ENCODE assay signal across 10 cellular contexts in the genomic region with DNA sequence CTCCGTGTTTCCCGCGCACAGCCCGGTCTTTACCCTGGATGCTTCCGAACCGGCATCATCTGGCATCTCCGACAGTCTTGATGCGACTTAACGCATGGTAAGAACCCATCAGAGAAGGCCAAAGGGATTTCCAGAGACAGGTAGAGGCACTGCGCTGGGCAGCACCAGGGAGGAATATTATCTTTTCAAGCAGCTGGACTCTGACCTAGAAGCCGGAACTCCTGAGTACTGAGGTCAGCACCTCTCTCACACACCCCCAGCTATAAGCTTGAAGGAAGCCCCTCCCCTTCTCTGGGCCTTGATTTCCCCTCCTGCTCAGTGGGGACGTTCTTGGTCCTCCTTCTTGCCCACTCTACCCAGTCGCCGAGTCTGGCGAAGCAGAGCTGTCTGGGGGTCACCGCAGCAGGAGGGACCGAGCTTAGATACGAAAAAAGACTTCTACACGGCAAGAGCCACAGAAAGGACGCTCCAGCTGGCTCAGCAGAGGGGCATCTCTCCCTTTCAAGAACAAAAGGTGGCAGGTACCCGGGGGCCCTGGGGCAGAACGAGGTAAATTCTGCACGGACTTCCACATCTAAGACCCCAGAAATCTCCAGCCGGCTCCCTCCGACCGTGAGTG. TPM values are rescaled to one million over a fixed set of nuclear protein-coding genes. Genes with fewer than 3 reads are reported as not detected.
DNase-seq lines count a peak whose midpoint lies in the region; ATAC-seq, FAIRE-seq and TF ChIP-seq lines count a peak whose summit lies in the region.
"Not testable (repeated sequence)": the region's sequence is repeated elsewhere in the genome, so short reads cannot be mapped to it uniquely, and the experiment has no call there.
"Had no signal": no experiment of that assay in that cellular context is flagged by ENCODE, and none has a peak within 500 bp of the region (broad histone marks: within the 10 kb centered on the region; RNA-seq: fewer than 3 reads in every experiment).

No MANE protein-coding gene starts in this region.

- H4K20me1 ChIP-seq in K562 (replicated peaks; ENCODE audit: control insufficient read depth, insufficient read depth, low read length): not testable (repeated sequence)

- not testable (repeated sequence) for BruUV-seq in K562 (replicated peaks; lab: Mats Ljungman, UMichigan)

- peaks cover 0 to 14% of the 10 kb centered on the region in 2 experiments; a peak in 3 of 5 replicates for H3K4me1 ChIP-seq in K562 (replicated peaks in 1 of 2; ENCODE audit: control insufficient read depth in 2 of 2, insufficient read depth in 2 of 2, low read length in 2 of 2)
- H3K4me1 ChIP-seq in endocrine pancreas (ENCODE audit: control insufficient read depth, insufficient read depth, low read length); lower lobe of right lung; upper lobe of left lung: not testable (repeated sequence)

- H3K9me3 ChIP-seq in K562 (replicated peaks; ENCODE audit: control insufficient read depth, insufficient read depth, low read depth, low read length); endocrine pancreas (ENCODE audit: control insufficient read depth, low read length); lower lobe of right lung; upper lobe of left lung: not testable (repeated sequence)

- CTCF ChIA-PET in K562 (lab: Yijun Ruan, JAX; ENCODE audit: low intra/inter-chr PET ratio): not testable (repeated sequence)

- not testable (repeated sequence) for H3K9me1 ChIP-seq in K562 (ENCODE audit: control insufficient read depth, insufficient read depth, low read length)

- WGBS in K562 (ENCODE audit: insufficient coverage, low coverage, missing lambda C conversion rate): 37% methylated on average over 7 of the region's 26 CpGs
- WGBS in upper lobe of left lung, 2 donors: 71 to 75% methylated on average over 10 to 11 of the region's 26 CpGs

- intact Hi-C loops in K562 (cut with micrococcal nuclease); Right ventricle myocardium superior (cut with DNase I); lower lobe of right lung (cut with DNase I): not testable (repeated sequence)

- H3K79me2 ChIP-seq in K562 (ENCODE audit: control insufficient read depth, insufficient read depth, low read length): not testable (repeated sequence)

- not testable (repeated sequence) for H3K27me3 ChIP-seq in K562 (ENCODE audit: control insufficient read depth in 2 of 2, insufficient read depth in 2 of 2, low read length in 2 of 2); endocrine pancreas (ENCODE audit: control insufficient read depth, insufficient read depth, low read length)
- peaks cover 32% of the 10 kb centered on the region for H3K27me3 ChIP-seq in lower lobe of right lung (ENCODE audit: low read depth)
- peaks cover 0 to 12% (median 5%) of the 10 kb centered on the region in 4 donors for H3K27me3 ChIP-seq in upper lobe of left lung

- not testable (repeated sequence) for H3K27ac ChIP-seq in K562 (ENCODE audit: extremely low read depth, low read depth, low read length); lower lobe of right lung; upper lobe of left lung

- H3K36me3 ChIP-seq in K562 (ENCODE audit: control insufficient read depth, insufficient read depth, low read length); endocrine pancreas (ENCODE audit: control insufficient read depth, insufficient read depth, low read length); lower lobe of right lung; upper lobe of left lung: not testable (repeated sequence)

- H3K4me2 ChIP-seq in K562 (ENCODE audit: insufficient read depth, low read length): not testable (repeated sequence)

- peak; percentile 87 for ATAC-seq in K562
- peak; percentile 26 for ATAC-seq in Right ventricle myocardium superior (ENCODE audit: poor library complexity)
- ATAC-seq in lower lobe of right lung: peak; percentile 16 to 31
- ATAC-seq in omental fat pad (ENCODE audit: low FRiP score): peak; percentile 18
- peak; percentile 2 to 15 for ATAC-seq in upper lobe of left lung (ENCODE audit: low FRiP score in 2 of 2)

- DNase-seq in HTR-8/SVneo (ENCODE audit: insufficient read length, low spot score); Right ventricle myocardium superior; lower lobe of right lung; omental fat pad (ENCODE audit: low spot score); upper lobe of left lung: not testable (repeated sequence)
- DNase-seq in K562 (ENCODE audit: extremely low read depth in 1 of 4, low spot score in 3 of 4): peak in 1 of 4 experiments; percentile 34

- not testable (repeated sequence) for TF ChIP-seq EP300 in K562 (IDR thresholded peaks at IDR 0.05; ENCODE audit: low read length); upper lobe of left lung (IDR thresholded peaks at IDR 0.05)

- H3K4me3 ChIP-seq in K562; endocrine pancreas (ENCODE audit: control insufficient read depth, insufficient read depth, low read length); lower lobe of right lung; upper lobe of left lung: not testable (repeated sequence)

- POLR2A ChIA-PET in K562 (lab: Yijun Ruan, JAX): not testable (repeated sequence)

- TF ChIP-seq POLR2A in K562 (conservative IDR thresholded peaks at IDR 0.05); upper lobe of left lung (IDR thresholded peaks at IDR 0.05): not testable (repeated sequence)

- not testable (repeated sequence) for TF ChIP-seq CTCF in K562 (IDR thresholded peaks at IDR 0.05 in 2 of 3, conservative IDR thresholded peaks at IDR 0.05 in 1 of 3; ENCODE audit: insufficient read depth in 2 of 3, low read depth in 1 of 3, low read length in 3 of 3); lower lobe of right lung (IDR thresholded peaks at IDR 0.05); omental fat pad (IDR thresholded peaks at IDR 0.05); upper lobe of left lung (IDR thresholded peaks at IDR 0.05)

- H2AFZ ChIP-seq in K562 (ENCODE audit: low read depth, low read length): not testable (repeated sequence)

- not testable (repeated sequence) for TF ChIP-seq RAD21 in K562 (CRISPR knock-in tag; conservative IDR thresholded peaks at IDR 0.05 in 1 of 2, IDR thresholded peaks at IDR 0.05 in 1 of 2)

- peak; percentile 67 for FAIRE-seq in HTR-8/SVneo (lab: Jason Lieb, UNC)
- peak; percentile 96 for FAIRE-seq in K562 (lab: Jason Lieb, UNC)

- in situ Hi-C loops in K562 (cut with MboI): not testable (repeated sequence)

- H3K9ac ChIP-seq in K562 (ENCODE audit: insufficient read depth in 1 of 2, low read depth in 2 of 2, low read length in 2 of 2): not testable (repeated sequence)
- H3K9ac ChIP-seq in endocrine pancreas (ENCODE audit: control insufficient read depth, insufficient read depth, low read length): peak overlapping the region; percentile 26

TF ChIP-seq in K562, 482 proteins besides CTCF, POLR2A, EP300 and RAD21:
- 0 out of 2 replicates have a peak, but pooled peaks have one; percentile 13 for TF ChIP-seq TFAP4 (CRISPR knock-in tag; IDR thresholded peaks at IDR 0.05; ENCODE audit: borderline replicate concordance)
TF ChIP-seq in K562: peak in this region for 1; not testable (repeated sequence) for 481.

RNA-seq across cellular contexts. Expression of gene IQSEC3, which starts 10.6 kb away (rescaled TPM):
- 0.25 and 0.62 TPM in 2 replicates for total RNA-seq in K562 (2011; cell fraction: chromatin; rRNA removed; ENCODE audit: low replicate concordance)
- total RNA-seq in K562 (2011; cell fraction: nucleolus; rRNA removed): 0.39 and 0.50 TPM in 2 replicates
- 0.23 and 0.37 TPM in 2 replicates for total RNA-seq in K562 (2011; cell fraction: nucleoplasm; rRNA removed)
- 0.04 and 0.14 TPM in 2 replicates for total RNA-seq in K562 (2014; rRNA removed)
- total RNA-seq in K562 (2014; rRNA removed; fragmentation: Illumina TruSeq; extraction: Trizol): not detected in 2 replicates
- under 0.01 and 0.04 TPM in 2 replicates for total RNA-seq in K562 (2015; rRNA removed; fragmentation: Illumina TruSeq; extraction: Trizol)
- total RNA-seq in K562 (2021): 0.07 and 0.11 TPM in 2 replicates
- polyA plus RNA-seq in K562 (2011; rRNA removed): 0.11 and 0.25 TPM in 2 replicates
- polyA plus RNA-seq in K562 (2011; cell fraction: cytosol; rRNA removed): 0.04 and 0.24 TPM in 2 replicates
- polyA plus RNA-seq in K562 (2011; cell fraction: nucleus; rRNA removed): 0.63 and 1.0 TPM in 2 replicates
- 0.09 and 0.14 TPM in 2 replicates for polyA plus RNA-seq in K562 (2012)
- 0.04 TPM in 1 of 2 replicates, not detected in the other for polyA plus RNA-seq in K562 (2014; fragmentation: Illumina TruSeq; extraction: Trizol)
- not detected for polyA plus RNA-seq in K562 (2014; fragmentation: Nextera tagmentation; extraction: Ambion mirVana)
- 0.04 and 0.15 TPM in 2 replicates for polyA plus RNA-seq in K562 (2014; rRNA removed)
- 0.07 TPM in 1 of 2 replicates, not detected in the other for polyA minus RNA-seq in K562 (2011; rRNA and poly(A)+ RNA removed)
- polyA minus RNA-seq in K562 (2011; cell fraction: cytosol; rRNA and poly(A)+ RNA removed): 0.38 TPM in 1 of 2 replicates, not detected in the other
- polyA minus RNA-seq in K562 (2011; cell fraction: nucleus; rRNA and poly(A)+ RNA removed): 0.40 and 0.56 TPM in 2 replicates
- total RNA-seq in Right ventricle myocardium superior: 1.5 TPM
- total RNA-seq in lower lobe of right lung: 10.7 TPM
- 1 to 10 TPM; 1.3 to 4.4 (median 3.3) TPM for total RNA-seq in omental fat pad
- 10 to 100 TPM in 2 of 6 donors, 1 to 10 TPM in 4; 2.1 to 19.0 (median 8.2) TPM for total RNA-seq in upper lobe of left lung
- total RNA-seq: A172, Calu3, H4 had no signal

Comparison
In these comparisons a context has a peak if more than half of its experiments do, and no peak if none do; other contexts are left out.
1. ATAC-seq: peak in every context shown above with its lines; median percentile 87 in K562; 26 in Right ventricle myocardium superior; 24 in lower lobe of right lung; 18 in omental fat pad; 8 in upper lobe of left lung.